In genomic region chr3:133572158-133573053, GRCh38 we compare ENCODE assay signal across 8 cellular contexts. TPM values are rescaled to one million over a fixed set of nuclear protein-coding genes. Genes with fewer than 3 reads are reported as not detected.
DNase-seq lines count a peak whose midpoint lies in the region; ATAC-seq and TF ChIP-seq lines count a peak whose summit lies in the region.

No MANE protein-coding gene starts in this region.

- peaks cover 22% of the 10 kb centered on the region for H3K36me3 ChIP-seq in HUES48 (ENCODE audit: control insufficient read depth, insufficient read depth, low read length)
- H3K36me3 ChIP-seq in mesodermal cell (ENCODE audit: control insufficient read depth, insufficient read depth, low read length): peaks cover 24% of the 10 kb centered on the region

- POLR2A ChIA-PET in activated CD4-positive, alpha-beta T cell treated with anti-CD3 and anti-CD28 coated beads for 36 hours (lab: Charles Lee): interaction anchor here (0.7 to 2.4 kb wide), 9 partner anchors 71 to 914 kb away, joined by 3 to 9 read pairs (median 3); no protein-coding TSS in a partner anchor
- POLR2A ChIA-PET in MCF 10A (lab: Yijun Ruan, JAX): interaction anchor here (0.5 to 4.2 kb wide), 19 partner anchors 10 to 913 kb away, joined by 3 to 57 read pairs (median 4); partner anchors contain the start of genes ANAPC13 and CEP63

- no peaks in the 10 kb centered on the region for H3K27me3 ChIP-seq in HUES48 (ENCODE audit: control insufficient read depth, insufficient read depth, low read length)

- ATAC-seq in activated CD4-positive, alpha-beta T cell treated with anti-CD3 and anti-CD28 coated beads for 36 hours: no peak

- no peaks in the 10 kb centered on the region for H3K9me3 Mint-ChIP-seq in activated CD4-positive, alpha-beta T cell treated with anti-CD3 and anti-CD28 coated beads for 36 hours (ENCODE audit: low read depth)
- no peaks in the 10 kb centered on the region for H3K9me3 Mint-ChIP-seq in MCF 10A (ENCODE audit: unreplicated experiment)

- H3K27ac ChIP-seq in HUES48 (ENCODE audit: low read depth, low read length) (peak overlapping the region; percentile 92), mesodermal cell (ENCODE audit: low read depth, low read length, severe bottlenecking) (peak overlapping the region; percentile 91)

- CTCF ChIA-PET in activated CD4-positive, alpha-beta T cell treated with anti-CD3 and anti-CD28 coated beads for 36 hours (lab: Charles Lee): interaction anchor here (0.5 to 2.2 kb wide), 12 partner anchors 8 to 150 kb away, joined by 3 to 13 read pairs (median 4); no protein-coding TSS in a partner anchor
- CTCF ChIA-PET in MCF 10A (lab: Yijun Ruan, JAX): interaction anchor here (0.7 to 1.0 kb wide), 3 partner anchors 36 to 105 kb away, joined by 3 to 5 read pairs (median 4); no protein-coding TSS in a partner anchor

- 0 out of 2 replicates have a peak overlapping the region, but pooled peaks have one; percentile 31 for H3K9ac ChIP-seq in HUES48 (ENCODE audit: low read depth, low read length)

- no peak for DNase-seq in activated CD4-positive, alpha-beta T cell treated with anti-CD3 and anti-CD28 coated beads for 36 hours
- DNase-seq in activated CD4-positive, alpha-beta T cell treated with anti-CD3 and anti-CD28 coated beads, Interleukin-2, amount 50 U/mL, for 1 hour: no peak
- DNase-seq in MCF 10A (ENCODE audit: unreplicated experiment) (peak; percentile 47), SIG-M5 treated with dmso at 0.1 percent for 504 hours (lab: John Stamatoyannopoulos, UW; ENCODE audit: unreplicated experiment) (no peak), AML-193 (lab: John Stamatoyannopoulos, UW) (no peak), AG08396 (ENCODE audit: low spot score) (no peak)

- intact Hi-C loops in activated CD4-positive, alpha-beta T cell treated with anti-CD3 and anti-CD28 coated beads for 36 hours (cut with DNase I, micrococcal nuclease): loop anchor here (1.0 to 5.0 kb wide), 12 partner anchors 66 to 1155 kb away; partner anchors contain the start of genes NPHP3 (in 2 of the 2), SRPRB (in 2 of the 2), DNAJC13 (in 1 of the 2) and RYK (in 1 of the 2)
- intact Hi-C loops in MCF 10A (cut with micrococcal nuclease): loop anchor here (2.0 to 10.0 kb wide), 2 partner anchors 36 to 232 kb away; partner anchors contain the start of gene SRPRB

- H3K4me3 ChIP-seq in HUES48 (ENCODE audit: low read depth, low read length) (peak overlapping the region; percentile 42), mesodermal cell (ENCODE audit: extremely low read depth, insufficient read depth, low read length, poor library complexity, severe bottlenecking) (peak overlapping the region; percentile 17)

- H3K9me3 ChIP-seq in HUES48 (ENCODE audit: control insufficient read depth, insufficient read depth, low read length) (no peaks in the 10 kb centered on the region), mesodermal cell (ENCODE audit: control insufficient read depth, low read length) (no peaks in the 10 kb centered on the region)

- 86 to 98% methylated on average over 11 to 14 of the region's 19 CpGs for WGBS in mesodermal cell (ENCODE audit: insufficient coverage in 2 of 2), 2 experiments

- H3K36me3 Mint-ChIP-seq in activated CD4-positive, alpha-beta T cell treated with anti-CD3 and anti-CD28 coated beads for 36 hours (ENCODE audit: low read depth): peaks cover 27% of the 10 kb centered on the region
- peaks cover 30% of the 10 kb centered on the region for H3K36me3 Mint-ChIP-seq in MCF 10A (ENCODE audit: insufficient read depth, unreplicated experiment)

- BruUV-seq in MCF 10A (replicated peaks; lab: Mats Ljungman, UMichigan): TSS peak; percentile 98

- no peaks in the 10 kb centered on the region for H3K27me3 Mint-ChIP-seq in activated CD4-positive, alpha-beta T cell treated with anti-CD3 and anti-CD28 coated beads for 36 hours
- no peaks in the 10 kb centered on the region for H3K27me3 Mint-ChIP-seq in MCF 10A (ENCODE audit: insufficient read depth, unreplicated experiment)

- peak overlapping the region; percentile 87 for H3K4me3 Mint-ChIP-seq in activated CD4-positive, alpha-beta T cell treated with anti-CD3 and anti-CD28 coated beads for 36 hours
- H3K4me3 Mint-ChIP-seq in MCF 10A (ENCODE audit: unreplicated experiment): peak overlapping the region; percentile 91

- H3K4me1 ChIP-seq in HUES48 (ENCODE audit: control insufficient read depth, insufficient read depth, low read length) (peaks cover 26% of the 10 kb centered on the region), mesodermal cell (ENCODE audit: control insufficient read depth, insufficient read depth, low read length, poor library complexity, severe bottlenecking) (peaks cover 43% of the 10 kb centered on the region)

- peak overlapping the region; percentile 100 for H3K27ac Mint-ChIP-seq in activated CD4-positive, alpha-beta T cell treated with anti-CD3 and anti-CD28 coated beads for 36 hours
- peak overlapping the region; percentile 91 for H3K27ac Mint-ChIP-seq in MCF 10A (ENCODE audit: low read depth, unreplicated experiment)

- no peak for TF ChIP-seq CTCF in MCF 10A (IDR thresholded peaks at IDR 0.05; ENCODE audit: unreplicated experiment)

- H3K4me1 Mint-ChIP-seq in activated CD4-positive, alpha-beta T cell treated with anti-CD3 and anti-CD28 coated beads for 36 hours: peaks cover 39% of the 10 kb centered on the region
- H3K4me1 Mint-ChIP-seq in MCF 10A (ENCODE audit: insufficient read depth, unreplicated experiment): peaks cover 38% of the 10 kb centered on the region

RNA-seq across cellular contexts. Expression of gene CDV3, which starts 1.1 kb away (rescaled TPM):
- total RNA-seq in activated CD4-positive, alpha-beta T cell treated with anti-CD3 and anti-CD28 coated beads for 36 hours: 100 to 1,000 TPM; 204 to 221 TPM
- 278 and 309 TPM in 2 replicates for total RNA-seq in MCF 10A (2022)
- polyA plus RNA-seq in mesodermal cell (2013, experiment 1 of 2): 109 TPM
- 117 TPM for polyA plus RNA-seq in mesodermal cell (2013, experiment 2 of 2)
